8 cellular contexts compared by ENCODE assay signal in genomic region chr1:15836511-15836771, GRCh38. TPM values are rescaled to one million over a fixed set of nuclear protein-coding genes. Genes with fewer than 3 reads are reported as not detected.
DNase-seq lines count a peak whose midpoint lies in the region; ATAC-seq and TF ChIP-seq lines count a peak whose summit lies in the region.
"Not testable (repeated sequence)": the region's sequence is repeated elsewhere in the genome, so short reads cannot be mapped to it uniquely, and the experiment has no call there.

No MANE protein-coding gene starts in this region.

- H2AFZ ChIP-seq in ACC112 (ENCODE audit: low read length, unreplicated experiment) = peak overlapping the region; percentile 96
- not testable (repeated sequence) for H2AFZ ChIP-seq in HCT116 (ENCODE audit: low read depth, low read length, poor library complexity, severe bottlenecking)

- ATAC-seq in HCT116; stimulated activated memory B cell treated with anti-CD40 and anti-IgM and Interleukin-4, amounts not matched to agents 10 μg/mL and 1 μg/mL and 100 μg/mL, for 72 hours: not testable (repeated sequence)

- H3K4me3 Mint-ChIP-seq in activated naive CD8-positive, alpha-beta T cell = peak overlapping the region; percentile 91
- peak overlapping the region; percentile 93 to 96 (median 96) for H3K4me3 Mint-ChIP-seq in nephron
- peak overlapping the region; percentile 94 for H3K4me3 Mint-ChIP-seq in stimulated activated memory B cell treated with anti-CD40 and anti-IgM and Interleukin-4, amounts not matched to agents 10 μg/mL and 1 μg/mL and 100 μg/mL, for 72 hours

- intact Hi-C loops in HCT116 (cut with micrococcal nuclease) = not testable (repeated sequence)

- DNase-seq in HCT116 (ENCODE audit: low read depth, low spot score); SJCRH30; effector memory CD4-positive, alpha-beta T cell: not testable (repeated sequence)

- H3K27ac Mint-ChIP-seq in activated naive CD8-positive, alpha-beta T cell = peak overlapping the region; percentile 98
- peak overlapping the region; percentile 100 for H3K27ac Mint-ChIP-seq in nephron
- peak overlapping the region; percentile 99 for H3K27ac Mint-ChIP-seq in stimulated activated memory B cell treated with anti-CD40 and anti-IgM and Interleukin-4, amounts not matched to agents 10 μg/mL and 1 μg/mL and 100 μg/mL, for 72 hours

- POLR2A ChIA-PET in HCT116 (lab: Charles Lee) = interaction anchor here (0.9 to 1.0 kb wide), 2 partner anchors 11 to 21 kb away, joined by 3 read pairs; partner anchors contain the start of gene SPEN

- peaks cover 10% of the 10 kb centered on the region for H3K79me2 ChIP-seq in ACC112 (ENCODE audit: control insufficient read depth, insufficient read depth, low read length, unreplicated experiment)
- H3K79me2 ChIP-seq in HCT116 (ENCODE audit: insufficient read depth, low read length) = not testable (repeated sequence)

- RAD21 ChIA-PET in HCT116 (lab: Charles Lee; ENCODE audit: low non-redundant PET in 1 of 2, low total read pairs in 2 of 2, uncharacterized antibody in 2 of 2, unreplicated experiment in 2 of 2) = interaction anchor here in 1 of 2 experiments (0.7 kb wide), 1 partner anchor 14 kb away, joined by 3 read pairs; no protein-coding TSS in a partner anchor

- CTCF ChIA-PET in HCT116 (lab: Charles Lee) = interaction anchor here (1.0 kb wide), 1 partner anchor 21 kb away, joined by 4 read pairs; no protein-coding TSS in a partner anchor

- peaks cover 11% of the 10 kb centered on the region for H3K4me1 ChIP-seq in ACC112 (ENCODE audit: control insufficient read depth, insufficient read depth, low read length, unreplicated experiment)
- H3K4me1 ChIP-seq in HCT116 (ENCODE audit: control insufficient read depth in 1 of 2, insufficient read depth in 2 of 2, low read length in 2 of 2) = peaks cover 17 to 52% of the 10 kb centered on the region in 2 experiments
- H3K4me1 ChIP-seq in SJCRH30; effector memory CD4-positive, alpha-beta T cell (ENCODE audit: control insufficient read depth, insufficient read depth, low read length, poor library complexity, severe bottlenecking); iPS-18a (ENCODE audit: control insufficient read depth, low read depth, low read length): not testable (repeated sequence)

- H3K4me1 Mint-ChIP-seq in activated naive CD8-positive, alpha-beta T cell (ENCODE audit: low read depth) = peaks cover 35% of the 10 kb centered on the region
- peaks cover 22% of the 10 kb centered on the region for H3K4me1 Mint-ChIP-seq in nephron
- H3K4me1 Mint-ChIP-seq in stimulated activated memory B cell treated with anti-CD40 and anti-IgM and Interleukin-4, amounts not matched to agents 10 μg/mL and 1 μg/mL and 100 μg/mL, for 72 hours = peaks cover 42% of the 10 kb centered on the region

- H3K36me3 Mint-ChIP-seq in activated naive CD8-positive, alpha-beta T cell; nephron (ENCODE audit: low read depth); stimulated activated memory B cell treated with anti-CD40 and anti-IgM and Interleukin-4, amounts not matched to agents 10 μg/mL and 1 μg/mL and 100 μg/mL, for 72 hours: not testable (repeated sequence)

- not testable (repeated sequence) for H3K27me3 ChIP-seq in ACC112 (ENCODE audit: insufficient read depth, low read length); HCT116 (ENCODE audit: insufficient read depth, low read length); SJCRH30; effector memory CD4-positive, alpha-beta T cell (replicated peaks; ENCODE audit: control insufficient read depth, insufficient read depth, low read length, poor library complexity, severe bottlenecking); iPS-18a (ENCODE audit: control insufficient read depth, insufficient read depth, low read length)

- not testable (repeated sequence) for H3K9me3 ChIP-seq in HCT116 (ENCODE audit: control insufficient read depth in 1 of 2, insufficient read depth in 1 of 2, low read depth in 1 of 2, low read length in 2 of 2); SJCRH30 (replicated peaks); effector memory CD4-positive, alpha-beta T cell (ENCODE audit: control insufficient read depth, low read length); iPS-18a (ENCODE audit: control insufficient read depth, low read depth, low read length)

- TF ChIP-seq CTCF in HCT116 (IDR thresholded peaks at IDR 0.05 in 2 of 3, conservative IDR thresholded peaks at IDR 0.05 in 1 of 3; ENCODE audit: borderline replicate concordance in 1 of 3, insufficient read depth in 1 of 3, low read depth in 2 of 3, low read length in 2 of 3); nephron (IDR thresholded peaks at IDR 0.05; ENCODE audit: unreplicated experiment in 3 of 3): not testable (repeated sequence)

- H4K20me1 ChIP-seq in HCT116 (ENCODE audit: insufficient read depth) = not testable (repeated sequence)

- not testable (repeated sequence) for TF ChIP-seq RAD21 in HCT116 (IDR thresholded peaks at IDR 0.05; ENCODE audit: low read depth)

- H3K36me3 ChIP-seq in ACC112 (ENCODE audit: insufficient read depth, low read length); HCT116 (ENCODE audit: control insufficient read depth in 1 of 2, insufficient read depth in 2 of 2, low read length in 2 of 2); SJCRH30; effector memory CD4-positive, alpha-beta T cell (ENCODE audit: control insufficient read depth, insufficient read depth, low read length); iPS-18a (ENCODE audit: control insufficient read depth, low read depth, low read length): not testable (repeated sequence)

- H3K9me2 ChIP-seq in HCT116 (ENCODE audit: insufficient read depth) = not testable (repeated sequence)

- H3K9me3 Mint-ChIP-seq in activated naive CD8-positive, alpha-beta T cell (ENCODE audit: low read depth); nephron; stimulated activated memory B cell treated with anti-CD40 and anti-IgM and Interleukin-4, amounts not matched to agents 10 μg/mL and 1 μg/mL and 100 μg/mL, for 72 hours: not testable (repeated sequence)

- not testable (repeated sequence) for TF ChIP-seq POLR2A in HCT116 (IDR thresholded peaks at IDR 0.05; ENCODE audit: borderline replicate concordance, extremely low read depth, insufficient read depth, insufficient read length)

- H3K9ac ChIP-seq in HCT116 (ENCODE audit: low read length) = peak overlapping the region; percentile 87
- peak overlapping the region; percentile 99 for H3K9ac ChIP-seq in iPS-18a (ENCODE audit: low read length)

- H3K27me3 Mint-ChIP-seq in activated naive CD8-positive, alpha-beta T cell; nephron (ENCODE audit: low read depth); stimulated activated memory B cell treated with anti-CD40 and anti-IgM and Interleukin-4, amounts not matched to agents 10 μg/mL and 1 μg/mL and 100 μg/mL, for 72 hours: not testable (repeated sequence)

- not testable (repeated sequence) for BruUV-seq in HCT116 (replicated peaks; lab: Mats Ljungman, UMichigan)

- H3K4me3 ChIP-seq in ACC112 (ENCODE audit: low read depth, low read length) (peak overlapping the region; percentile 99), HCT116 (replicated peaks in 1 of 2; ENCODE audit: low read depth in 1 of 2, low read length in 2 of 2) (peak overlapping the region; percentile 57 to 67), SJCRH30 (peak overlapping the region; percentile 69), iPS-18a (ENCODE audit: low read length) (peak overlapping the region; percentile 94)
- peak overlapping the region; percentile 92 for H3K4me3 ChIP-seq in effector memory CD4-positive, alpha-beta T cell (ENCODE audit: insufficient read depth, low read depth, low read length, poor library complexity, severe bottlenecking)

- H3K4me2 ChIP-seq in HCT116 (ENCODE audit: low read length) = peak overlapping the region; percentile 83

- peak overlapping the region; percentile 95 for H3K27ac ChIP-seq in ACC112 (ENCODE audit: low read depth, low read length)
- peak overlapping the region; percentile 99 for H3K27ac ChIP-seq in HCT116 (ENCODE audit: low read depth, low read length)
- peak overlapping the region; percentile 96 for H3K27ac ChIP-seq in SJCRH30
- H3K27ac ChIP-seq in effector memory CD4-positive, alpha-beta T cell (ENCODE audit: insufficient read depth, low read length, poor library complexity, severe bottlenecking) = peak overlapping the region; percentile 99
- not testable (repeated sequence) for H3K27ac ChIP-seq in iPS-18a (ENCODE audit: low read length)

RNA-seq across cellular contexts. Expression of gene SPEN, which starts 11.1 kb away (rescaled TPM):
- 58.6 TPM for total RNA-seq in HCT116 (2021; ENCODE audit: unreplicated experiment)
- polyA plus RNA-seq in HCT116 (2012) = 48.1 and 55.9 TPM in 2 replicates
- total RNA-seq in SJCRH30 (2014; rRNA removed; shearing (Covaris generic)) = 47.2 and 55.7 TPM in 2 replicates

RNA-seq across cellular contexts. Expression of gene UQCRHL, which starts 29.0 kb away (rescaled TPM):
- 2.5 TPM for total RNA-seq in HCT116 (2021; ENCODE audit: unreplicated experiment)
- polyA plus RNA-seq in HCT116 (2012) = 4.8 and 7.1 TPM in 2 replicates
- 8.5 and 8.6 TPM in 2 replicates for total RNA-seq in SJCRH30 (2014; rRNA removed; shearing (Covaris generic))
